In genomic region chr11:5689551-5689983, GRCh38 we compare ENCODE assay signal across 8 cellular contexts. TPM values are rescaled to one million over a fixed set of nuclear protein-coding genes. Genes with fewer than 3 reads are reported as not detected.
DNase-seq lines count a peak whose midpoint lies in the region; ATAC-seq and TF ChIP-seq lines count a peak whose summit lies in the region.

Gene TRIM22 (plus strand): TSS chr11:5689790. CDS start chr11:5696233, 6,443 bp downstream.

- H3K4me1 ChIP-seq in CD8-positive, alpha-beta T cell (ENCODE audit: insufficient read depth, low read length): peaks cover 33% of the 10 kb centered on the region
- peaks cover 25% of the 10 kb centered on the region for H3K4me1 ChIP-seq in HUES64 (ENCODE audit: insufficient read depth, low read length)

- peak in 6 of 7 experiments; percentile 4 to 69 (median 45) for DNase-seq in CD8-positive, alpha-beta T cell
- DNase-seq in activated CD4-positive, alpha-beta T cell treated with anti-CD3 and anti-CD28 coated beads, Interleukin-2, amount 10 ng/mL, durations not matched to agents 7 days and 5 days: peak; percentile 79
- DNase-seq in effector CD8-positive, alpha-beta T cell (lab: John Stamatoyannopoulos, UW): peak; percentile 16
- DNase-seq in memory B cell (ENCODE audit: low spot score in 2 of 2): peak; percentile 30 to 70
- DNase-seq in stimulated activated CD8-positive, alpha-beta memory T cell treated with anti-CD3 and anti-CD28 coated beads, Interleukin-7, amount 100 ng/mL, for 4 hours (ENCODE audit: low read depth in 2 of 2): peak; percentile 27 to 45
- DNase-seq in NCI-H2107 (lab: John Stamatoyannopoulos, UW): no peak

- H3K27ac ChIP-seq in CD8-positive, alpha-beta T cell (ENCODE audit: low read depth, low read length): peak within 1 kb of the TSS; percentile 72
- H3K27ac ChIP-seq in HUES64 (ENCODE audit: low read depth, low read length): peak within 1 kb of the TSS; percentile 83

- H3K9ac ChIP-seq in HUES64 (ENCODE audit: low read depth, low read length): peak within 1 kb of the TSS; percentile 67

- no peaks in the 10 kb centered on the region for H3K27me3 Mint-ChIP-seq in CD8-positive, alpha-beta T cell (ENCODE audit: low read depth)
- H3K27me3 Mint-ChIP-seq in activated CD4-positive, alpha-beta T cell treated with anti-CD3 and anti-CD28 coated beads, Interleukin-2, amount 10 ng/mL, durations not matched to agents 7 days and 5 days: no peaks in the 10 kb centered on the region
- H3K27me3 Mint-ChIP-seq in memory B cell: no peaks in the 10 kb centered on the region

- no peak for TF ChIP-seq CTCF in CD8-positive, alpha-beta T cell (IDR thresholded peaks at IDR 0.05)

- H3K4me1 Mint-ChIP-seq in CD8-positive, alpha-beta T cell (ENCODE audit: low read depth): peaks cover 57% of the 10 kb centered on the region
- H3K4me1 Mint-ChIP-seq in activated CD4-positive, alpha-beta T cell treated with anti-CD3 and anti-CD28 coated beads, Interleukin-2, amount 10 ng/mL, durations not matched to agents 7 days and 5 days: peaks cover 53% of the 10 kb centered on the region
- peaks cover 30% of the 10 kb centered on the region for H3K4me1 Mint-ChIP-seq in memory B cell

- CTCF ChIA-PET in CD8-positive, alpha-beta T cell (lab: Charles Lee): interaction anchor here (0.7 to 2.2 kb wide), 4 partner anchors 12 to 193 kb away, joined by 3 to 6 read pairs (median 4); no protein-coding TSS in a partner anchor
- CTCF ChIA-PET in activated CD4-positive, alpha-beta T cell treated with anti-CD3 and anti-CD28 coated beads, Interleukin-2, amount 10 ng/mL, durations not matched to agents 7 days and 5 days (lab: Charles Lee): interaction anchor here (0.5 to 1.9 kb wide), 5 partner anchors 11 to 615 kb away, joined by 3 to 5 read pairs (median 4); partner anchors contain the start of gene TRIM34

- WGBS in HUES64: 18% methylated on average over 1 of the region's 2 CpGs

- H3K4me3 ChIP-seq in CD8-positive, alpha-beta T cell (ENCODE audit: low read depth, low read length): peak within 1 kb of the TSS; percentile 52
- H3K4me3 ChIP-seq in HUES64 (ENCODE audit: low read length): peak within 1 kb of the TSS; percentile 39

- peak within 1 kb of the TSS; percentile 97 for H3K4me3 Mint-ChIP-seq in CD8-positive, alpha-beta T cell
- peak within 1 kb of the TSS; percentile 95 for H3K4me3 Mint-ChIP-seq in activated CD4-positive, alpha-beta T cell treated with anti-CD3 and anti-CD28 coated beads, Interleukin-2, amount 10 ng/mL, durations not matched to agents 7 days and 5 days
- H3K4me3 Mint-ChIP-seq in memory B cell: peak within 1 kb of the TSS; percentile 100

- no peaks in the 10 kb centered on the region for H3K36me3 ChIP-seq in CD8-positive, alpha-beta T cell (ENCODE audit: insufficient read depth, low read length)
- H3K36me3 ChIP-seq in HUES64 (ENCODE audit: insufficient read depth, low read length): no peaks in the 10 kb centered on the region

- peaks cover 44% of the 10 kb centered on the region for H3K36me3 Mint-ChIP-seq in CD8-positive, alpha-beta T cell
- peaks cover 41% of the 10 kb centered on the region for H3K36me3 Mint-ChIP-seq in activated CD4-positive, alpha-beta T cell treated with anti-CD3 and anti-CD28 coated beads, Interleukin-2, amount 10 ng/mL, durations not matched to agents 7 days and 5 days (ENCODE audit: low read depth)
- H3K36me3 Mint-ChIP-seq in memory B cell: peaks cover 18% of the 10 kb centered on the region

- ATAC-seq in CD8-positive, alpha-beta T cell: peak; percentile 45
- ATAC-seq in GM21447 (IDR thresholded peaks at IDR 0.05; ENCODE audit: unreplicated experiment): peak; percentile 70
- ATAC-seq in memory B cell (ENCODE audit: low read depth): peak; percentile 83

- POLR2A ChIA-PET in CD8-positive, alpha-beta T cell (lab: Charles Lee): interaction anchor here (0.7 to 1.7 kb wide), 4 partner anchors 11 to 792 kb away, joined by 3 to 8 read pairs (median 3); partner anchors contain the start of gene TIMM10B
- POLR2A ChIA-PET in activated CD4-positive, alpha-beta T cell treated with anti-CD3 and anti-CD28 coated beads, Interleukin-2, amount 10 ng/mL, durations not matched to agents 7 days and 5 days (lab: Charles Lee): interaction anchor here (0.5 to 0.8 kb wide), 2 partner anchors 9 to 10 kb away, joined by 3 read pairs; no protein-coding TSS in a partner anchor

- H3K9me3 ChIP-seq in CD8-positive, alpha-beta T cell (ENCODE audit: low read length): no peaks in the 10 kb centered on the region
- no peaks in the 10 kb centered on the region; the same call in 1 of the 2 replicates for H3K9me3 ChIP-seq in HUES64 (ENCODE audit: insufficient read depth, low read depth, low read length)

- no peaks in the 10 kb centered on the region for H3K27me3 ChIP-seq in CD8-positive, alpha-beta T cell (ENCODE audit: insufficient read depth, low read length)
- H3K27me3 ChIP-seq in HUES64 (ENCODE audit: insufficient read depth, low read length): no peaks in the 10 kb centered on the region

- intact Hi-C loops in CD8-positive, alpha-beta T cell (cut with DNase I, micrococcal nuclease): loop anchor here (5.0 to 10.0 kb wide), 4 partner anchors 543 to 1085 kb away; partner anchors contain the start of genes FHIP1B (in 2 of the 2), TRIM68 (in 2 of the 2), CNGA4 (in 1 of the 2) and TAF10 (in 1 of the 2)

- peak within 1 kb of the TSS; percentile 98 for H3K27ac Mint-ChIP-seq in CD8-positive, alpha-beta T cell
- peak within 1 kb of the TSS; percentile 98 for H3K27ac Mint-ChIP-seq in activated CD4-positive, alpha-beta T cell treated with anti-CD3 and anti-CD28 coated beads, Interleukin-2, amount 10 ng/mL, durations not matched to agents 7 days and 5 days
- peak within 1 kb of the TSS; percentile 97 for H3K27ac Mint-ChIP-seq in memory B cell

- no peaks in the 10 kb centered on the region for H3K9me3 Mint-ChIP-seq in CD8-positive, alpha-beta T cell
- no peaks in the 10 kb centered on the region for H3K9me3 Mint-ChIP-seq in activated CD4-positive, alpha-beta T cell treated with anti-CD3 and anti-CD28 coated beads, Interleukin-2, amount 10 ng/mL, durations not matched to agents 7 days and 5 days
- no peaks in the 10 kb centered on the region for H3K9me3 Mint-ChIP-seq in memory B cell

RNA-seq across cellular contexts. Expression of gene TRIM22, which starts in this region (rescaled TPM):
- 100 to 1,000 TPM; 190 to 192 TPM for total RNA-seq in CD8-positive, alpha-beta T cell
- 24.5 TPM for polyA plus RNA-seq in HUES64 (2013, experiment 1 of 2)
- 22.6 TPM for polyA plus RNA-seq in HUES64 (2013, experiment 2 of 2)
- total RNA-seq in activated CD4-positive, alpha-beta T cell treated with anti-CD3 and anti-CD28 coated beads, Interleukin-2, amount 10 ng/mL, durations not matched to agents 7 days and 5 days: 100 to 1,000 TPM; 317 to 367 TPM
